12 cellular contexts compared by ENCODE assay signal in the genomic region with DNA sequence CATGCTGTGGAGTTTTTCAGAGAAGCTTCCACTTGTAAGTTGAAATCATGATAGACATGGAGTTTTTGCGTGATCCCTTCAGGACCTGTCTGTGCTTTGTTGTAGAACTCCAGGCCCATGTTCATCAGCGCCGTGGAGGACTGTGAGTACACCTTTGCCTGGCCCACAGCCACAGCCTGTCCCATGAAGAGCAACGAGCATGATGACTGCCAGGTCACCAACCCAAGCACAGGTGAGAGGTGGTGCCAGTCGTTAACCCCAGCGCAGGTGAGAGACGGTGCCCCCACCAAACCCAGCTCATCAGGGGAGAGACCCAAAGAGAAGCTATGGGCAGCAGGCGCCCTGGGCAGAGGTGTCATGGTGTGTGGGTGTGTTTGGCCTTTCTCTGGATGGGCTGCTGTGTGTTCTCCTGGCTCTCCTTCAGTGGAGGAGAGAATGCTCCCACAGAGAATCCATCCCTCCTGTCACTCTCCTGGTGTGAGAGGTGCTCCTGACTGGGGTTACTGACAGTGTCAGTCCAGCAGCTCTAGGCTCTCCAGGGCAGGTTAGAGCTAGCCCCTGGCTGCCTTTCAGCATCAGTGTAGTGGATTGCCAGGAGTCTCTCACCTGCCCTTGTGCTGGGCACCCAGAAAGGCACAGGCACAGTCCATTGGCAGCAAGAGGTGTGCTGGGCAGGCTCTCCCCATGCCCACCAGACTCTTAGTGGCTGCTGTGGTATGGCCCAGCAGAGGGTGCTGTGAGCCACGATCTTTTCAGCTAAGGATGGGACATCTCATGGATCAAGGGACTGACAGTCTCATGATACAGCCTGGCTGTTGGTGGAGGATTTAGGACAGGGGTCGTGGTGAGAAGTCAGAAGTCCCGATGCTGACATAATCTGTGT. TPM values are rescaled to one million over a fixed set of nuclear protein-coding genes. Genes with fewer than 3 reads are reported as not detected.
DNase-seq lines count a peak whose midpoint lies in the region; ATAC-seq, FAIRE-seq and TF ChIP-seq lines count a peak whose summit lies in the region.
"Had no signal": no experiment of that assay in that cellular context is flagged by ENCODE, and none has a peak within 500 bp of the region (broad histone marks: within the 10 kb centered on the region; RNA-seq: fewer than 3 reads in every experiment).

No MANE protein-coding gene starts in this region.

- peak; percentile 58 for TF ChIP-seq CTCF in H9 (conservative IDR thresholded peaks at IDR 0.05)
- TF ChIP-seq CTCF in WI38 (IDR thresholded peaks at IDR 0.05; ENCODE audit: low read depth, low read length), result 0 out of 2 replicates have a peak, but pooled peaks have one; percentile 5
- TF ChIP-seq CTCF in HepG2 (CRISPR knock-in tag; IDR thresholded peaks at IDR 0.05), result peak; percentile 77
- TF ChIP-seq CTCF in dorsolateral prefrontal cortex (IDR thresholded peaks at IDR 0.05 in 54 of 56, conservative IDR thresholded peaks at IDR 0.05 in 2 of 56; ENCODE audit: low read depth in 1 of 56, partially characterized antibody in 56 of 56), result peak in 6 of 56 donors; percentile 19 to 25 (median 20)
- TF ChIP-seq CTCF in body of pancreas (IDR thresholded peaks at IDR 0.05), result no peak

- H3K27ac ChIP-seq in H9 (ENCODE audit: insufficient read length, low read depth, low read length), result no peak overlapping the region
- H3K27ac ChIP-seq in HepG2 (ENCODE audit: extremely low read length, insufficient read depth, low read length), result no peak overlapping the region
- no peak overlapping the region for H3K27ac ChIP-seq in dorsolateral prefrontal cortex
- H3K27ac ChIP-seq in body of pancreas, result no peak overlapping the region
- H3K27ac ChIP-seq: testis had no signal

- H2BK20ac ChIP-seq in H9 (ENCODE audit: low read depth, low read length, poor library complexity, severe bottlenecking), result no peak overlapping the region

- TF ChIP-seq RAD21 in HepG2 (CRISPR knock-in tag; IDR thresholded peaks at IDR 0.05), result peak; percentile 49

- in situ Hi-C loops in HepG2 (cut with HindIII; ENCODE audit: extremely low pct_ligation_motif_present, low pct_unique_long_range_greater_than_20kb), result no loop called here

- H3K27me3 ChIP-seq in H9 (ENCODE audit: insufficient read depth, low read length) (no peaks in the 10 kb centered on the region), HepG2 (ENCODE audit: control insufficient read depth in 1 of 2, insufficient read depth in 2 of 2, low read length in 2 of 2) (no peaks in the 10 kb centered on the region), dorsolateral prefrontal cortex (no peaks in the 10 kb centered on the region), body of pancreas (no peaks in the 10 kb centered on the region)
- H3K27me3 ChIP-seq: testis had no signal

- H4K5ac ChIP-seq in H9 (ENCODE audit: insufficient read length, low read depth, low read length), result no peak overlapping the region

- H2BK12ac ChIP-seq in H9 (ENCODE audit: insufficient read length, low read depth, low read length), result no peak overlapping the region

- H3K9me3 ChIP-seq in H9 (ENCODE audit: control insufficient read depth, low read depth, low read length) (no peaks in the 10 kb centered on the region), HepG2 (ENCODE audit: low read length) (no peaks in the 10 kb centered on the region), body of pancreas (no peaks in the 10 kb centered on the region)
- H3K9me3 ChIP-seq: testis had no signal

- no peak overlapping the region for H3T11ph ChIP-seq in H9 (ENCODE audit: low read length)

- H3K4me3 Mint-ChIP-seq in H9, result no peak overlapping the region

- CTCF ChIA-PET in HepG2 (lab: Yijun Ruan, JAX; ENCODE audit: low intra/inter-chr PET ratio, low total read pairs), result interaction anchor here (1.1 kb wide), 1 partner anchor 384 kb away, joined by 4 read pairs; no protein-coding TSS in a partner anchor

- peak overlapping the region in 2 of 3 experiments; percentile 26 to 73; a peak in 2 of 7 replicates for H3K27ac Mint-ChIP-seq in H9

- TF ChIP-seq EP300 in HepG2 (IDR thresholded peaks at IDR 0.05; ENCODE audit: low read depth in 2 of 2, low read length in 2 of 2) (no peak), HepG2 (CRISPR knock-in tag; IDR thresholded peaks at IDR 0.05; ENCODE audit: borderline replicate concordance) (no peak)

- no peaks in the 10 kb centered on the region for H3K79me2 ChIP-seq in H9 (ENCODE audit: insufficient read depth, low read length)
- H3K79me2 ChIP-seq in HepG2 (ENCODE audit: insufficient read depth, low read length), result no peaks in the 10 kb centered on the region

- no peak for TF ChIP-seq POLR2A in HepG2 (IDR thresholded peaks at IDR 0.05; ENCODE audit: insufficient read depth in 1 of 2, low read depth in 2 of 2, low read length in 2 of 2)
- no peak for TF ChIP-seq POLR2A in body of pancreas (IDR thresholded peaks at IDR 0.05)

- no peak overlapping the region for H3K56ac ChIP-seq in H9 (ENCODE audit: insufficient read length, low read depth, low read length)

- peaks cover 0 to 2% of the 10 kb centered on the region in 2 experiments; a peak in 1 of 4 replicates for H3K4me1 Mint-ChIP-seq in H9

- BruUV-seq in HepG2 (replicated peaks; lab: Mats Ljungman, UMichigan), result no TSS peak

- intact Hi-C loops in HepG2 (cut with micrococcal nuclease; ENCODE audit: unreplicated experiment), result no loop called here
- intact Hi-C loops in dorsolateral prefrontal cortex (cut with DNase I), result no loop called here
- intact Hi-C loops in body of pancreas (cut with DNase I), result no loop called here

- no peaks in the 10 kb centered on the region for H3K27me3 Mint-ChIP-seq in H9 (ENCODE audit: low read depth)

- H3K23ac ChIP-seq in H9 (ENCODE audit: insufficient read length, low read depth, low read length), result no peak overlapping the region

- no peak overlapping the region for H2AK5ac ChIP-seq in H9 (ENCODE audit: insufficient read length, low read length)

- WGBS in H9 (ENCODE audit: extremely low coverage, insufficient read length, low lambda C conversion rate), result no CpG with 5 or more reads among the region's 11 CpGs
- WGBS in HepG2 (ENCODE audit: low lambda C conversion rate), result 93% methylated on average over 5 of the region's 11 CpGs
- WGBS in body of pancreas, 2 donors, result 76 to 86% methylated on average over 8 to 11 of the region's 11 CpGs

- H2BK5ac ChIP-seq in H9 (ENCODE audit: insufficient read length, low read length), result no peak overlapping the region

- H3K36me3 Mint-ChIP-seq in H9 (ENCODE audit: insufficient read depth in 1 of 3, low read depth in 3 of 3), result peaks cover 63 to 93% (median 80%) of the 10 kb centered on the region in 3 experiments; a peak in 6 of 7 replicates

- H4K91ac ChIP-seq in H9 (ENCODE audit: insufficient read length, low read depth, low read length), result no peak overlapping the region

- H3K36me3 ChIP-seq in HepG2 (replicated peaks in 1 of 2; ENCODE audit: control insufficient read depth in 1 of 2, insufficient read depth in 2 of 2, low read length in 2 of 2), result peaks cover 62 to 96% of the 10 kb centered on the region in 2 experiments
- H3K36me3 ChIP-seq in body of pancreas (replicated peaks in 1 of 2; ENCODE audit: insufficient read depth in 1 of 2, low read depth in 2 of 2), result peaks cover 13 to 50% of the 10 kb centered on the region in 2 donors

- H3K4ac ChIP-seq in H9 (ENCODE audit: low read depth, low read length), result no peak overlapping the region

- ATAC-seq in HepG2 (peak; percentile 76), GM18519 (IDR thresholded peaks at IDR 0.05; ENCODE audit: low FRiP score, unreplicated experiment) (no peak), HG02973 (IDR thresholded peaks at IDR 0.05; ENCODE audit: unreplicated experiment) (no peak), body of pancreas (no peak)

- H3K79me1 ChIP-seq in H9 (ENCODE audit: insufficient read depth, low read depth, low read length, poor library complexity, severe bottlenecking), result no peaks in the 10 kb centered on the region

- H4K8ac ChIP-seq in H9 (replicated peaks; ENCODE audit: insufficient read length, low read depth, low read length), result no peak overlapping the region

- DNase-seq in EH (ENCODE audit: low read depth) (peak; percentile 11), H9 (no peak), HepG2 (ENCODE audit: low spot score) (no peak), dorsolateral prefrontal cortex (no peak), body of pancreas (no peak)
- DNase-seq: activated CD4-positive, alpha-beta T cell treated with anti-CD3 and anti-CD28 coated beads, Interleukin-2, amount 50 U/mL, for 1 hour; stimulated activated CD4-positive, alpha-beta T cell treated with anti-CD3 and anti-CD28 coated beads, Interleukin-2, amount 100 ng/mL, for 24 hours; testis had no signal

- no peaks in the 10 kb centered on the region for H3K4me1 ChIP-seq in H9 (ENCODE audit: insufficient read depth, low read length)
- no peaks in the 10 kb centered on the region for H3K4me1 ChIP-seq in HepG2 (ENCODE audit: insufficient read depth, low read length)
- no peaks in the 10 kb centered on the region for H3K4me1 ChIP-seq in body of pancreas
- H3K4me1 ChIP-seq: testis had no signal

- H3K18ac ChIP-seq in H9 (ENCODE audit: insufficient read length, low read depth, low read length), result no peak overlapping the region

- H3K9me3 Mint-ChIP-seq in H9, result no peaks in the 10 kb centered on the region

- POLR2A ChIA-PET in HepG2 (lab: Yijun Ruan, JAX), result no interaction called here

- H3K9ac ChIP-seq in H9 (ENCODE audit: extremely low read depth, insufficient read length, low read length), result no peak overlapping the region
- no peak overlapping the region for H3K9ac ChIP-seq in HepG2 (ENCODE audit: insufficient read depth, low read depth, low read length)

- H2AFZ ChIP-seq in H9 (ENCODE audit: low read length) (no peak overlapping the region), HepG2 (ENCODE audit: low read length) (no peak overlapping the region)

- no peak overlapping the region for H2BK120ac ChIP-seq in H9 (ENCODE audit: low read depth, low read length, poor library complexity, severe bottlenecking)

- H3K4me2 ChIP-seq in H9 (ENCODE audit: insufficient read depth, insufficient read length, low read length) (no peak overlapping the region), HepG2 (ENCODE audit: low read depth, low read length) (no peak overlapping the region)

- no peaks in the 10 kb centered on the region for H3K23me2 ChIP-seq in H9 (ENCODE audit: insufficient read length, low read depth, low read length, poor library complexity, severe bottlenecking)

- H3K4me3 ChIP-seq in WI38 (ENCODE audit: low read depth, low read length) (no peak overlapping the region), HepG2 (replicated peaks in 1 of 3; ENCODE audit: insufficient read depth in 1 of 3, low read depth in 2 of 3, low read length in 3 of 3) (no peak overlapping the region), dorsolateral prefrontal cortex (no peak overlapping the region), body of pancreas (no peak overlapping the region)
- H3K4me3 ChIP-seq: testis had no signal

- peak; percentile 55 for FAIRE-seq in HepG2 (lab: Jason Lieb, UNC)
- FAIRE-seq: G401.6 had no signal

- H2BK15ac ChIP-seq in H9 (ENCODE audit: low read depth, low read length), result no peak overlapping the region

- H4K20me1 ChIP-seq in H9 (ENCODE audit: control insufficient read depth, insufficient read depth, insufficient read length), result no peaks in the 10 kb centered on the region
- H4K20me1 ChIP-seq in HepG2 (ENCODE audit: insufficient read depth, low read length), result no peaks in the 10 kb centered on the region; the same call in 1 of the 2 replicates

- no peak overlapping the region for H3K14ac ChIP-seq in H9 (ENCODE audit: insufficient read depth, low read length)

RNA-seq across cellular contexts. Expression of a gene that starts 49.6 kb away (rescaled TPM):
- total RNA-seq in H9 (2021) (0.39 and 0.50 TPM in 2 replicates), HepG2 (2016; rRNA removed; fragmentation: Illumina TruSeq; extraction: Trizol) (0.32 and 0.80 TPM in 2 replicates), dorsolateral prefrontal cortex (1 to 10 TPM in 105 of 120 experiments, under 1 TPM in 15; 0.40 to 6.7 (median 2.3) TPM), body of pancreas (under 1 TPM; 0.26 to 0.33 TPM)
- 0.71 and 0.81 TPM in 2 replicates for total RNA-seq in HepG2 (2016; cell fraction: cytosol; rRNA removed; fragmentation: Illumina TruSeq; extraction: Trizol; ENCODE audit: low read depth)
- total RNA-seq in HepG2 (2016; cell fraction: insoluble cytoplasmic fraction; rRNA removed; fragmentation: Illumina TruSeq; extraction: Trizol), result 1.5 and 1.6 TPM in 2 replicates
- 1.0 and 1.9 TPM in 2 replicates for total RNA-seq in HepG2 (2016; cell fraction: membrane; rRNA removed; fragmentation: Illumina TruSeq; extraction: Trizol)
- 3.6 and 3.7 TPM in 2 replicates for total RNA-seq in HepG2 (2016; cell fraction: nucleus; rRNA removed; fragmentation: Illumina TruSeq; extraction: Trizol)
- polyA plus RNA-seq in HepG2 (2011; rRNA removed), result 0.82 and 0.87 TPM in 2 replicates
- polyA plus RNA-seq in HepG2 (2011; cell fraction: cytosol; rRNA removed), result 0.32 and 0.38 TPM in 2 replicates
- 3.3 and 4.4 TPM in 2 replicates for polyA plus RNA-seq in HepG2 (2011; cell fraction: nucleus; rRNA removed)
- 0.80 and 2.9 TPM in 2 replicates for polyA plus RNA-seq in HepG2 (2012)
- 0.35 and 1.7 TPM in 2 replicates for polyA plus RNA-seq in HepG2 (2016; cell fraction: cytosol; fragmentation: Illumina TruSeq; extraction: Trizol; ENCODE audit: low read depth)
- 0.33 and 1.2 TPM in 2 replicates for polyA plus RNA-seq in HepG2 (2016; cell fraction: insoluble cytoplasmic fraction; fragmentation: Illumina TruSeq; extraction: Trizol; ENCODE audit: low read depth)
- 0.64 and 1.2 TPM in 2 replicates for polyA plus RNA-seq in HepG2 (2016; cell fraction: membrane; fragmentation: Illumina TruSeq; extraction: Trizol; ENCODE audit: low read depth)
- polyA plus RNA-seq in HepG2 (2016; cell fraction: nucleus; fragmentation: Illumina TruSeq; extraction: Trizol; ENCODE audit: insufficient read depth, low read depth), result 4.3 and 5.2 TPM in 2 replicates
- 1.3 and 7.3 TPM in 2 replicates for polyA minus RNA-seq in HepG2 (2011; rRNA and poly(A)+ RNA removed; ENCODE audit: low replicate concordance)
- polyA minus RNA-seq in HepG2 (2011; cell fraction: cytosol; rRNA and poly(A)+ RNA removed), result 0.40 TPM in 1 of 2 replicates, not detected in the other
- 7.7 and 8.6 TPM in 2 replicates for polyA minus RNA-seq in HepG2 (2011; cell fraction: nucleus; rRNA and poly(A)+ RNA removed)

Comparison
In these comparisons a context has a peak if more than half of its experiments do, and no peak if none do; other contexts are left out.
1. CTCF ChIP-seq: peak in H9 (single experiment), WI38 (single experiment) and HepG2 (single experiment); none in body of pancreas (0 of 7).